25 cellular contexts compared by ENCODE assay signal in genomic region chr5:143416411-143416810, GRCh38.
"Had no signal": no experiment of that assay in that cellular context is flagged by ENCODE, and none has a peak within 500 bp of the region (broad histone marks: within the 10 kb centered on the region; RNA-seq: fewer than 3 reads in every experiment).

No MANE protein-coding gene starts in this region.

- H3K4me3 Mint-ChIP-seq: activated B cell treated with CpG ODN at 0.5 μM for 24 hours; activated CD4-positive, alpha-beta T cell treated with anti-CD3 and anti-CD28 coated beads for 36 hours; activated naive CD4-positive, alpha-beta T cell treated with anti-CD3 and anti-CD28 coated beads for 36 hours; activated naive CD8-positive, alpha-beta T cell treated with anti-CD3 and anti-CD28 coated beads, Interleukin-2, amount 10 ng/mL, durations not matched to agents 7 days and 5 days; central memory CD8-positive, alpha-beta T cell; mesothelial cell of epicardium; natural killer cell; stimulated activated naive CD8-positive, alpha-beta T cell treated with anti-CD3 and anti-CD28 coated beads, Interleukin-15, Interleukin-2, amounts not matched to agents 100 ng/mL and 50 ng/mL, for 24 hours; T-helper 2 cell treated with Interferon-gamma antibody and Interleukin-4, amounts not matched to agents 5 μg/mL and 100 μg/mL, for 36 hours had no signal

- H3K36me3 ChIP-seq: breast epithelium, esophagus muscularis mucosa, left lung, sigmoid colon, tibial artery had no signal

- H3K27ac Mint-ChIP-seq: activated B cell treated with CpG ODN at 0.5 μM for 24 hours; activated CD4-positive, alpha-beta T cell treated with anti-CD3 and anti-CD28 coated beads for 36 hours; activated naive CD4-positive, alpha-beta T cell treated with anti-CD3 and anti-CD28 coated beads for 36 hours; activated naive CD8-positive, alpha-beta T cell treated with anti-CD3 and anti-CD28 coated beads, Interleukin-2, amount 10 ng/mL, durations not matched to agents 7 days and 5 days; activated T-cell treated with anti-CD3 and anti-CD28 coated beads, Interleukin-2, amount 50 U/mL, for 72 hours; mesothelial cell of epicardium; natural killer cell; stimulated activated naive CD8-positive, alpha-beta T cell treated with anti-CD3 and anti-CD28 coated beads, Interleukin-15, Interleukin-2, amounts not matched to agents 100 ng/mL and 50 ng/mL, for 24 hours; T-helper 2 cell treated with Interferon-gamma antibody and Interleukin-4, amounts not matched to agents 5 μg/mL and 100 μg/mL, for 36 hours had no signal

- H3K4me1 Mint-ChIP-seq: natural killer cell had no signal

- H3K4me3 ChIP-seq: breast epithelium, coronary artery, esophagus muscularis mucosa, left lung, sigmoid colon, tibial artery had no signal

- H3K27ac ChIP-seq: breast epithelium, coronary artery, esophagus muscularis mucosa, left lung, sigmoid colon, tibial artery had no signal

- FAIRE-seq: frontal cortex, urothelium cell line had no signal

- H3K9me3 Mint-ChIP-seq: activated B cell treated with CpG ODN at 0.5 μM for 24 hours; activated naive CD4-positive, alpha-beta T cell treated with anti-CD3 and anti-CD28 coated beads for 36 hours; activated T-cell treated with anti-CD3 and anti-CD28 coated beads, Interleukin-2, amount 50 U/mL, for 72 hours; central memory CD8-positive, alpha-beta T cell; mesothelial cell of epicardium; natural killer cell; stimulated activated naive CD8-positive, alpha-beta T cell treated with anti-CD3 and anti-CD28 coated beads, Interleukin-15, Interleukin-2, amounts not matched to agents 100 ng/mL and 50 ng/mL, for 24 hours; T-helper 2 cell treated with Interferon-gamma antibody and Interleukin-4, amounts not matched to agents 5 μg/mL and 100 μg/mL, for 36 hours had no signal

- H3K36me3 Mint-ChIP-seq: mesothelial cell of epicardium, natural killer cell had no signal

- H3K27me3 ChIP-seq: breast epithelium, esophagus muscularis mucosa, left lung, sigmoid colon, tibial artery had no signal

- H3K4me1 ChIP-seq: breast epithelium, sigmoid colon, tibial artery had no signal

- H3K9me3 ChIP-seq: breast epithelium, esophagus muscularis mucosa, left lung, sigmoid colon, tibial artery had no signal

- ATAC-seq: activated CD4-positive, alpha-beta T cell treated with anti-CD3 and anti-CD28 coated beads for 36 hours; activated T-cell treated with anti-CD3 and anti-CD28 coated beads, Interleukin-2, amount 50 U/mL, for 72 hours; left lung; natural killer cell had no signal

- DNase-seq: activated B cell treated with CpG ODN at 0.5 μM for 24 hours; activated CD4-positive, alpha-beta T cell treated with anti-CD3 and anti-CD28 coated beads for 36 hours; activated CD4-positive, alpha-beta T cell treated with anti-CD3 and anti-CD28 coated beads, Interleukin-2, amount 50 U/mL, for 48 hours; activated effector memory CD4-positive, alpha-beta T cell treated with Interleukin-2 at 50 U/mL for 16 hours; activated naive CD4-positive, alpha-beta T cell treated with anti-CD3 and anti-CD28 coated beads for 36 hours; activated naive CD8-positive, alpha-beta T cell treated with anti-CD3 and anti-CD28 coated beads, Interleukin-2, amount 10 ng/mL, durations not matched to agents 7 days and 5 days; activated T-cell treated with anti-CD3 and anti-CD28 coated beads, Interleukin-2, amount 50 U/mL, for 72 hours; amniotic stem cell; glutamatergic neuron; hippocampal formation; kidney glomerular epithelial cell; left lung; natural killer cell; sigmoid colon; stimulated activated CD4-positive, alpha-beta T cell treated with anti-CD3 and anti-CD28 coated beads, Interleukin-4, amount 100 ng/mL, for 4 hours; tibial artery had no signal

- H3K27me3 Mint-ChIP-seq: activated B cell treated with CpG ODN at 0.5 μM for 24 hours; activated CD4-positive, alpha-beta T cell treated with anti-CD3 and anti-CD28 coated beads for 36 hours; activated naive CD8-positive, alpha-beta T cell treated with anti-CD3 and anti-CD28 coated beads, Interleukin-2, amount 10 ng/mL, durations not matched to agents 7 days and 5 days; central memory CD8-positive, alpha-beta T cell; stimulated activated naive CD8-positive, alpha-beta T cell treated with anti-CD3 and anti-CD28 coated beads, Interleukin-15, Interleukin-2, amounts not matched to agents 100 ng/mL and 50 ng/mL, for 24 hours had no signal
